ENCODE assay signal across 12 cellular contexts in genomic region chr15:41423979-41424659, GRCh38. TPM values are rescaled to one million over a fixed set of nuclear protein-coding genes. Genes with fewer than 3 reads are reported as not detected.
DNase-seq lines count a peak whose midpoint lies in the region; ATAC-seq, FAIRE-seq and TF ChIP-seq lines count a peak whose summit lies in the region.
"Had no signal": no experiment of that assay in that cellular context is flagged by ENCODE, and none has a peak within 500 bp of the region (broad histone marks: within the 10 kb centered on the region; RNA-seq: fewer than 3 reads in every experiment).

No MANE protein-coding gene starts in this region.

- H3K4me1 ChIP-seq in small intestine (ENCODE audit: control insufficient read depth in 2 of 2, insufficient read depth in 1 of 2, low read depth in 1 of 2, low read length in 1 of 2) (peaks cover 1 to 3% of the 10 kb centered on the region in 2 donors), thyroid gland (peaks cover 0 to 16% of the 10 kb centered on the region in 2 donors), HepG2 (ENCODE audit: insufficient read depth, low read length) (peaks cover 21% of the 10 kb centered on the region)

- TF ChIP-seq RAD21 in HepG2 (CRISPR knock-in tag; IDR thresholded peaks at IDR 0.05), result no peak

- H3K4me3 ChIP-seq in small intestine (ENCODE audit: low read depth in 1 of 2, low read length in 2 of 2) (no peak overlapping the region), thyroid gland (replicated peaks in 1 of 3) (no peak overlapping the region), HepG2 (replicated peaks in 1 of 3; ENCODE audit: insufficient read depth in 1 of 3, low read depth in 2 of 3, low read length in 3 of 3) (no peak overlapping the region)
- H3K4me3 ChIP-seq: coronary artery, heart left ventricle had no signal

- peaks cover 60% of the 10 kb centered on the region for H3K79me2 ChIP-seq in HepG2 (ENCODE audit: insufficient read depth, low read length)

- no TSS peak for BruUV-seq in HepG2 (replicated peaks; lab: Mats Ljungman, UMichigan)

- FAIRE-seq in GM12891 (lab: Jason Lieb, UNC) (peak; percentile 77), small intestine (lab: Jason Lieb, UNC) (no peak), HepG2 (lab: Jason Lieb, UNC) (no peak)

- TF ChIP-seq EP300 in HepG2 (IDR thresholded peaks at IDR 0.05; ENCODE audit: low read depth in 2 of 2, low read length in 2 of 2) (no peak), HepG2 (CRISPR knock-in tag; IDR thresholded peaks at IDR 0.05; ENCODE audit: borderline replicate concordance) (no peak)

- 82 to 89% (median 85%) methylated on average over 7 of the region's 7 CpGs for WGBS in small intestine, 3 donors
- WGBS in thyroid gland, 2 donors, result 96 to 98% methylated on average over 7 of the region's 7 CpGs
- WGBS in HepG2 (ENCODE audit: low lambda C conversion rate), result 99% methylated on average over 7 of the region's 7 CpGs

- H3K4me3 Mint-ChIP-seq in activated CD4-positive, alpha-beta memory T cell treated with anti-CD3 and anti-CD28 coated beads, Interleukin-2, amount 10 ng/mL, durations not matched to agents 7 days and 5 days, result peak overlapping the region; percentile 48

- TF ChIP-seq POLR2A in GM12891 (IDR thresholded peaks at IDR 0.05; ENCODE audit: low read depth, low read length), result no peak
- TF ChIP-seq POLR2A in thyroid gland (IDR thresholded peaks at IDR 0.05), result no peak
- no peak for TF ChIP-seq POLR2A in HepG2 (IDR thresholded peaks at IDR 0.05; ENCODE audit: insufficient read depth in 1 of 2, low read depth in 2 of 2, low read length in 2 of 2)

- intact Hi-C loops in thyroid gland (cut with DNase I) (no loop called here), HepG2 (cut with micrococcal nuclease; ENCODE audit: unreplicated experiment) (no loop called here)

- no peaks in the 10 kb centered on the region for H3K27me3 Mint-ChIP-seq in activated CD4-positive, alpha-beta memory T cell treated with anti-CD3 and anti-CD28 coated beads, Interleukin-2, amount 10 ng/mL, durations not matched to agents 7 days and 5 days

- H3K27me3 ChIP-seq in small intestine (ENCODE audit: control insufficient read depth in 2 of 2, insufficient read depth in 2 of 2, low read length in 2 of 2) (no peaks in the 10 kb centered on the region), thyroid gland (no peaks in the 10 kb centered on the region), HepG2 (ENCODE audit: control insufficient read depth in 1 of 2, insufficient read depth in 2 of 2, low read length in 2 of 2) (no peaks in the 10 kb centered on the region)
- H3K27me3 ChIP-seq: heart left ventricle had no signal

- in situ Hi-C loops in HepG2 (cut with HindIII; ENCODE audit: extremely low pct_ligation_motif_present, low pct_unique_long_range_greater_than_20kb), result no loop called here

- H4K20me1 ChIP-seq in HepG2 (ENCODE audit: insufficient read depth, low read length), result peaks cover 4% of the 10 kb centered on the region; the same call in 1 of the 2 replicates

- peak; percentile 70 for ATAC-seq in GM19372 (IDR thresholded peaks at IDR 0.05; ENCODE audit: low read depth, unreplicated experiment)
- ATAC-seq in HG03064 (IDR thresholded peaks at IDR 0.05; ENCODE audit: low read depth, unreplicated experiment), result peak; percentile 69
- ATAC-seq in HepG2, result no peak
- ATAC-seq: heart left ventricle had no signal

- TF ChIP-seq CTCF in thyroid gland (IDR thresholded peaks at IDR 0.05) (no peak), HepG2 (CRISPR knock-in tag; IDR thresholded peaks at IDR 0.05) (no peak)

- peak; percentile 41 for DNase-seq in GM12891 (ENCODE audit: insufficient read length, low spot score)
- DNase-seq in activated CD4-positive, alpha-beta memory T cell treated with anti-CD3 and anti-CD28 coated beads, Interleukin-2, amount 10 ng/mL, durations not matched to agents 7 days and 5 days, result no peak
- DNase-seq in substantia nigra (lab: John Stamatoyannopoulos, UW), result no peak
- DNase-seq in small intestine, result no peak
- no peak for DNase-seq in thyroid gland
- no peak for DNase-seq in HepG2 (ENCODE audit: low spot score)
- DNase-seq: heart left ventricle; NCI-H146; stimulated activated CD4-positive, alpha-beta T cell treated with anti-CD3 and anti-CD28 coated beads, Interleukin-2, amount 100 ng/mL, for 24 hours had no signal

- peaks cover 41% of the 10 kb centered on the region for H3K4me1 Mint-ChIP-seq in activated CD4-positive, alpha-beta memory T cell treated with anti-CD3 and anti-CD28 coated beads, Interleukin-2, amount 10 ng/mL, durations not matched to agents 7 days and 5 days

- H3K4me2 ChIP-seq in HepG2 (ENCODE audit: low read depth, low read length), result no peak overlapping the region

- H3K36me3 Mint-ChIP-seq in activated CD4-positive, alpha-beta memory T cell treated with anti-CD3 and anti-CD28 coated beads, Interleukin-2, amount 10 ng/mL, durations not matched to agents 7 days and 5 days (ENCODE audit: low read depth), result peaks cover 11% of the 10 kb centered on the region

- no peak overlapping the region for H3K9ac ChIP-seq in HepG2 (ENCODE audit: insufficient read depth, low read depth, low read length)

- H3K27ac ChIP-seq in substantia nigra (ENCODE audit: low read depth, low read length, poor library complexity, severe bottlenecking) (no peak overlapping the region), small intestine (ENCODE audit: low read depth in 1 of 2, low read length in 1 of 2) (peak overlapping the region in 1 of 2 donors; percentile 62), thyroid gland (no peak overlapping the region), HepG2 (ENCODE audit: extremely low read length, insufficient read depth, low read length) (no peak overlapping the region)
- H3K27ac ChIP-seq: coronary artery, heart left ventricle had no signal

- H3K9me3 ChIP-seq in small intestine (ENCODE audit: control insufficient read depth, low read depth) (no peaks in the 10 kb centered on the region), thyroid gland (no peaks in the 10 kb centered on the region), HepG2 (ENCODE audit: low read length) (no peaks in the 10 kb centered on the region)
- H3K9me3 ChIP-seq: heart left ventricle had no signal

- POLR2A ChIA-PET in activated CD4-positive, alpha-beta memory T cell treated with anti-CD3 and anti-CD28 coated beads, Interleukin-2, amount 10 ng/mL, durations not matched to agents 7 days and 5 days (lab: Charles Lee), result interaction anchor here (0.7 to 1.4 kb wide), 2 partner anchors 9 to 91 kb away, joined by 4 to 5 read pairs; partner anchors contain the start of genes NUSAP1 and OIP5
- POLR2A ChIA-PET in HepG2 (lab: Yijun Ruan, JAX), result no interaction called here

- CTCF ChIA-PET in activated CD4-positive, alpha-beta memory T cell treated with anti-CD3 and anti-CD28 coated beads, Interleukin-2, amount 10 ng/mL, durations not matched to agents 7 days and 5 days (lab: Charles Lee), result interaction anchor here (0.7 kb wide), 1 partner anchor 15 kb away, joined by 3 read pairs; no protein-coding TSS in a partner anchor
- CTCF ChIA-PET in HepG2 (lab: Yijun Ruan, JAX; ENCODE audit: low intra/inter-chr PET ratio, low total read pairs), result no interaction called here

- no peak overlapping the region for H2AFZ ChIP-seq in HepG2 (ENCODE audit: low read length)

- H3K9me3 Mint-ChIP-seq in activated CD4-positive, alpha-beta memory T cell treated with anti-CD3 and anti-CD28 coated beads, Interleukin-2, amount 10 ng/mL, durations not matched to agents 7 days and 5 days, result no peaks in the 10 kb centered on the region

- peak overlapping the region; percentile 87 for H3K27ac Mint-ChIP-seq in activated CD4-positive, alpha-beta memory T cell treated with anti-CD3 and anti-CD28 coated beads, Interleukin-2, amount 10 ng/mL, durations not matched to agents 7 days and 5 days

- no peaks in the 10 kb centered on the region for H3K36me3 ChIP-seq in small intestine (ENCODE audit: control insufficient read depth in 2 of 2, insufficient read depth in 2 of 2, low read length in 2 of 2)
- no peaks in the 10 kb centered on the region for H3K36me3 ChIP-seq in thyroid gland
- no peaks in the 10 kb centered on the region; a peak in 1 of 5 replicates for H3K36me3 ChIP-seq in HepG2 (replicated peaks in 1 of 2; ENCODE audit: control insufficient read depth in 1 of 2, insufficient read depth in 2 of 2, low read length in 2 of 2)
- H3K36me3 ChIP-seq: heart left ventricle had no signal

RNA-seq across cellular contexts. Expression of gene RTF1, which starts 7.2 kb away (rescaled TPM):
- polyA plus RNA-seq in GM12891 (2012; ENCODE audit: low read depth, missing spikeins), result 19.3 TPM
- total RNA-seq in activated CD4-positive, alpha-beta memory T cell treated with anti-CD3 and anti-CD28 coated beads, Interleukin-2, amount 10 ng/mL, durations not matched to agents 7 days and 5 days, result 10 to 100 TPM; 33.9 to 37.1 TPM
- polyA plus RNA-seq in small intestine (10 to 100 TPM; 18.0 to 25.7 (median 24.4) TPM), HepG2 (2011; rRNA removed) (13.6 and 13.9 TPM in 2 replicates)
- total RNA-seq in thyroid gland (10 to 100 TPM; 26.6 to 37.4 (median 35.4) TPM), HepG2 (2016; rRNA removed; fragmentation: Illumina TruSeq; extraction: Trizol) (17.9 and 22.0 TPM in 2 replicates)
- 10.3 and 10.6 TPM in 2 replicates for total RNA-seq in HepG2 (2016; cell fraction: cytosol; rRNA removed; fragmentation: Illumina TruSeq; extraction: Trizol; ENCODE audit: low read depth)
- 19.3 and 20.7 TPM in 2 replicates for total RNA-seq in HepG2 (2016; cell fraction: insoluble cytoplasmic fraction; rRNA removed; fragmentation: Illumina TruSeq; extraction: Trizol)
- 7.2 and 8.9 TPM in 2 replicates for total RNA-seq in HepG2 (2016; cell fraction: membrane; rRNA removed; fragmentation: Illumina TruSeq; extraction: Trizol)
- total RNA-seq in HepG2 (2016; cell fraction: nucleus; rRNA removed; fragmentation: Illumina TruSeq; extraction: Trizol), result 16.0 and 18.0 TPM in 2 replicates
- polyA plus RNA-seq in HepG2 (2011; cell fraction: cytosol; rRNA removed), result 7.8 and 10.1 TPM in 2 replicates
- polyA plus RNA-seq in HepG2 (2011; cell fraction: nucleus; rRNA removed), result 6.0 and 10.8 TPM in 2 replicates
- polyA plus RNA-seq in HepG2 (2012), result 10.5 and 14.7 TPM in 2 replicates
- 0.95 and 1.3 TPM in 2 replicates for polyA plus RNA-seq in HepG2 (2016; cell fraction: cytosol; fragmentation: Illumina TruSeq; extraction: Trizol; ENCODE audit: low read depth)
- polyA plus RNA-seq in HepG2 (2016; cell fraction: insoluble cytoplasmic fraction; fragmentation: Illumina TruSeq; extraction: Trizol; ENCODE audit: low read depth), result 26.5 and 29.3 TPM in 2 replicates
- 3.7 and 5.0 TPM in 2 replicates for polyA plus RNA-seq in HepG2 (2016; cell fraction: membrane; fragmentation: Illumina TruSeq; extraction: Trizol; ENCODE audit: low read depth)
- 26.0 and 36.3 TPM in 2 replicates for polyA plus RNA-seq in HepG2 (2016; cell fraction: nucleus; fragmentation: Illumina TruSeq; extraction: Trizol; ENCODE audit: insufficient read depth, low read depth)
- polyA minus RNA-seq in HepG2 (2011; rRNA and poly(A)+ RNA removed; ENCODE audit: low replicate concordance), result 8.0 and 26.1 TPM in 2 replicates
- 10.1 and 12.2 TPM in 2 replicates for polyA minus RNA-seq in HepG2 (2011; cell fraction: cytosol; rRNA and poly(A)+ RNA removed)
- polyA minus RNA-seq in HepG2 (2011; cell fraction: nucleus; rRNA and poly(A)+ RNA removed), result 13.1 and 14.5 TPM in 2 replicates

RNA-seq across cellular contexts. Expression of gene NDUFAF1, which starts 21.8 kb away (rescaled TPM):
- 20.3 TPM for polyA plus RNA-seq in GM12891 (2012; ENCODE audit: low read depth, missing spikeins)
- total RNA-seq in activated CD4-positive, alpha-beta memory T cell treated with anti-CD3 and anti-CD28 coated beads, Interleukin-2, amount 10 ng/mL, durations not matched to agents 7 days and 5 days, result 10 to 100 TPM; 15.7 to 17.9 TPM
- 10 to 100 TPM; 19.7 to 31.1 (median 21.9) TPM for polyA plus RNA-seq in small intestine
- total RNA-seq in thyroid gland, result 10 to 100 TPM; 12.9 to 26.0 (median 17.6) TPM
- total RNA-seq in HepG2 (2016; rRNA removed; fragmentation: Illumina TruSeq; extraction: Trizol), result 16.9 and 23.1 TPM in 2 replicates
- 2.5 and 2.7 TPM in 2 replicates for total RNA-seq in HepG2 (2016; cell fraction: cytosol; rRNA removed; fragmentation: Illumina TruSeq; extraction: Trizol; ENCODE audit: low read depth)
- 16.2 and 21.9 TPM in 2 replicates for total RNA-seq in HepG2 (2016; cell fraction: insoluble cytoplasmic fraction; rRNA removed; fragmentation: Illumina TruSeq; extraction: Trizol)
- total RNA-seq in HepG2 (2016; cell fraction: membrane; rRNA removed; fragmentation: Illumina TruSeq; extraction: Trizol), result 4.9 and 6.7 TPM in 2 replicates
- 7.0 and 7.1 TPM in 2 replicates for total RNA-seq in HepG2 (2016; cell fraction: nucleus; rRNA removed; fragmentation: Illumina TruSeq; extraction: Trizol)
- 5.4 and 7.4 TPM in 2 replicates for polyA plus RNA-seq in HepG2 (2011; rRNA removed)
- polyA plus RNA-seq in HepG2 (2011; cell fraction: cytosol; rRNA removed), result 4.2 and 4.9 TPM in 2 replicates
- polyA plus RNA-seq in HepG2 (2011; cell fraction: nucleus; rRNA removed), result 1.6 and 2.9 TPM in 2 replicates
- 5.6 and 8.5 TPM in 2 replicates for polyA plus RNA-seq in HepG2 (2012)
- 3.0 and 3.1 TPM in 2 replicates for polyA plus RNA-seq in HepG2 (2016; cell fraction: cytosol; fragmentation: Illumina TruSeq; extraction: Trizol; ENCODE audit: low read depth)
- polyA plus RNA-seq in HepG2 (2016; cell fraction: insoluble cytoplasmic fraction; fragmentation: Illumina TruSeq; extraction: Trizol; ENCODE audit: low read depth), result 19.3 and 21.4 TPM in 2 replicates
- polyA plus RNA-seq in HepG2 (2016; cell fraction: membrane; fragmentation: Illumina TruSeq; extraction: Trizol; ENCODE audit: low read depth), result 3.6 and 3.8 TPM in 2 replicates
- polyA plus RNA-seq in HepG2 (2016; cell fraction: nucleus; fragmentation: Illumina TruSeq; extraction: Trizol; ENCODE audit: insufficient read depth, low read depth), result 11.6 and 12.2 TPM in 2 replicates
- 2.1 and 6.0 TPM in 2 replicates for polyA minus RNA-seq in HepG2 (2011; rRNA and poly(A)+ RNA removed; ENCODE audit: low replicate concordance)
- polyA minus RNA-seq in HepG2 (2011; cell fraction: cytosol; rRNA and poly(A)+ RNA removed), result 2.3 and 3.2 TPM in 2 replicates
- polyA minus RNA-seq in HepG2 (2011; cell fraction: nucleus; rRNA and poly(A)+ RNA removed), result 4.1 and 4.5 TPM in 2 replicates
